In genomic region chr22:30948930-30949342, GRCh38 we compare ENCODE assay signal across 20 cellular contexts. TPM values are rescaled to one million over a fixed set of nuclear protein-coding genes. Genes with fewer than 3 reads are reported as not detected.
A peak's percentile ranks its signal among the peaks of the same experiment; 100 is the strongest.
DNase-seq lines count a peak whose midpoint lies in the region; ATAC-seq, FAIRE-seq and TF ChIP-seq lines count a peak whose summit lies in the region.
"Had no signal": no experiment of that assay in that cellular context is flagged by ENCODE, and none has a peak within 500 bp of the region (broad histone marks: within the 10 kb centered on the region; RNA-seq: fewer than 3 reads in every experiment).

No MANE protein-coding gene starts in this region.

- no peaks in the 10 kb centered on the region for H3K9me3 ChIP-seq in A549

- no peak overlapping the region for H3K23ac ChIP-seq in mesendoderm (ENCODE audit: low read length)

- peaks cover 72% of the 10 kb centered on the region for H3K36me3 ChIP-seq in brain microvascular endothelial cell (replicated peaks)
- peaks cover 39% of the 10 kb centered on the region for H3K36me3 ChIP-seq in mesendoderm (ENCODE audit: control insufficient read depth, insufficient read depth, low read length)

- H4K5ac ChIP-seq in mesendoderm (ENCODE audit: low read length): no peak overlapping the region

- H4K8ac ChIP-seq in mesendoderm (ENCODE audit: low read depth, low read length): no peak overlapping the region

- in situ Hi-C loops in brain microvascular endothelial cell (cut with HindIII; ENCODE audit: low pct_ligation_motif_present, low sequenced_read_pairs) (no loop called here), GM13976 (cut with MboI; ENCODE audit: low sequenced_read_pairs, unreplicated experiment) (no loop called here)

- no peak for TF ChIP-seq RAD21 in A549 (conservative IDR thresholded peaks at IDR 0.05 in 1 of 2, IDR thresholded peaks at IDR 0.05 in 1 of 2)

- H3K27ac ChIP-seq in A549 (no peak overlapping the region), brain microvascular endothelial cell (no peak overlapping the region), mesendoderm (ENCODE audit: low read depth, low read length) (no peak overlapping the region)
- H3K27ac ChIP-seq: parathyroid adenoma had no signal

- TF ChIP-seq CTCF in A549 (IDR thresholded peaks at IDR 0.05): no peak
- peak; percentile 21 for TF ChIP-seq CTCF in brain microvascular endothelial cell (IDR thresholded peaks at IDR 0.05; ENCODE audit: low read depth, low read length, missing control alignments)
- no peak for TF ChIP-seq CTCF in GM13976 (IDR thresholded peaks at IDR 0.05; ENCODE audit: borderline replicate concordance, control extremely low read depth, extremely low read depth, insufficient read depth, missing control alignments)

- TF ChIP-seq EP300 in A549 (IDR thresholded peaks at IDR 0.05): no peak

- H2BK120ac ChIP-seq in mesendoderm (ENCODE audit: low read depth, low read length): no peak overlapping the region

- no peak overlapping the region for H2AK5ac ChIP-seq in mesendoderm (ENCODE audit: low read length)

- ATAC-seq in A549 (peak; percentile 62 to 66; a peak in 5 of 6 replicates), HG02938 (IDR thresholded peaks at IDR 0.05; ENCODE audit: unreplicated experiment) (no peak)
- ATAC-seq: left cardiac atrium; stimulated activated memory B cell treated with anti-CD40 and anti-IgM and Interleukin-4, amounts not matched to agents 10 μg/mL and 1 μg/mL and 100 μg/mL, for 72 hours; T-helper 17 cell had no signal

- peaks cover 10% of the 10 kb centered on the region for H3K79me1 ChIP-seq in mesendoderm (ENCODE audit: low read length)

- no peak for TF ChIP-seq POLR2A in A549 (IDR thresholded peaks at IDR 0.05; ENCODE audit: low read length)

- H3K18ac ChIP-seq in mesendoderm (ENCODE audit: low read length): no peak overlapping the region

- no peak for FAIRE-seq in A549 (lab: Jason Lieb, UNC)
- FAIRE-seq: urothelium cell line had no signal

- no peak overlapping the region for H2BK5ac ChIP-seq in mesendoderm (ENCODE audit: low read length)

- H3K4me2 ChIP-seq in A549 (no peak overlapping the region), mesendoderm (ENCODE audit: low read length) (no peak overlapping the region)

- no peaks in the 10 kb centered on the region for H3K4me1 ChIP-seq in A549
- no peaks in the 10 kb centered on the region for H3K4me1 ChIP-seq in mesendoderm (ENCODE audit: control insufficient read depth, low read depth, low read length)

- H3K4me3 ChIP-seq in A549: no peak overlapping the region
- H3K4me3 ChIP-seq in brain microvascular endothelial cell (ENCODE audit: low read depth, low read length): no peak overlapping the region
- no peak overlapping the region for H3K4me3 ChIP-seq in mesendoderm (ENCODE audit: low read length)

- H3K4ac ChIP-seq in mesendoderm (ENCODE audit: low read depth, low read length): no peak overlapping the region

- no peak overlapping the region for H3K9ac ChIP-seq in mesendoderm (ENCODE audit: low read length)
- H3K9ac ChIP-seq: parathyroid adenoma had no signal

- POLR2A ChIA-PET in A549 (lab: Yijun Ruan, JAX): interaction anchor here (1.9 kb wide), 1 partner anchor 136 kb away, joined by 5 read pairs; no protein-coding TSS in a partner anchor

- H2BK15ac ChIP-seq in mesendoderm (replicated peaks; ENCODE audit: low read depth): no peak overlapping the region

- no peak overlapping the region for H3K56ac ChIP-seq in mesendoderm (ENCODE audit: low read length)

- no peaks in the 10 kb centered on the region for H3K79me2 ChIP-seq in mesendoderm (ENCODE audit: control insufficient read depth, insufficient read depth, low read length)
- H3K79me2 ChIP-seq: parathyroid adenoma had no signal

- H3K27me3 ChIP-seq in brain microvascular endothelial cell (replicated peaks) (no peaks in the 10 kb centered on the region), mesendoderm (ENCODE audit: insufficient read depth, low read length, poor library complexity) (no peaks in the 10 kb centered on the region)

- CTCF ChIA-PET in A549 (lab: Yijun Ruan, JAX): interaction anchor here (0.7 to 1.8 kb wide), 6 partner anchors 20 to 199 kb away, joined by 3 to 14 read pairs (median 4); partner anchors contain the start of genes MORC2 and TUG1

- peak in 1 of 2 experiments; percentile 8 for DNase-seq in A549 (ENCODE audit: low read depth in 1 of 2, low spot score in 1 of 2)
- peak; percentile 13 for DNase-seq in ELR (ENCODE audit: low read depth)
- no peak for DNase-seq in brain microvascular endothelial cell
- peak; percentile 23 for DNase-seq in mesendoderm
- no peak for DNase-seq in activated gamma-delta T cell (lab: John Stamatoyannopoulos, UW)
- no peak for DNase-seq in GM13976 (ENCODE audit: low spot score)
- no peak for DNase-seq in dermis blood vessel endothelial cell
- DNase-seq: activated CD4-positive, alpha-beta T cell treated with anti-CD3 and anti-CD28 coated beads for 1 hour; activated CD8-positive, alpha-beta memory T cell treated with anti-CD3 and anti-CD28 coated beads, Interleukin-2, amount 50 U/mL, for 4 hours; hippocampal formation; left cardiac atrium; NCI-H1092; NCI-H2171 treated with DMSO at 0.1 percent for 48 hours; NK-92 treated with Interleukin-12 subunit alpha and Interleukin-12 subunit beta, amount 100 ng/mL, for 24 hours; SHP77; T-helper 17 cell had no signal

- WGBS in A549 (ENCODE audit: missing lambda C conversion rate): 83% methylated on average over 2 of the region's 3 CpGs
- WGBS in mesendoderm (ENCODE audit: extremely low coverage, insufficient coverage, low lambda C conversion rate): 100% methylated on average over 2 of the region's 3 CpGs

TF ChIP-seq in A549, 52 proteins besides CTCF, POLR2A, EP300 and RAD21:
- TF ChIP-seq EHF (CRISPR knock-in tag; IDR thresholded peaks at IDR 0.05): no peak
- no peak for TF ChIP-seq MAZ (IDR thresholded peaks at IDR 0.05; ENCODE audit: borderline replicate concordance, low read depth, low read length)
- no peak for TF ChIP-seq RARB (CRISPR knock-in tag; IDR thresholded peaks at IDR 0.05)
- TF ChIP-seq JUN (IDR thresholded peaks at IDR 0.05): no peak
- TF ChIP-seq FOSL2 (IDR thresholded peaks at IDR 0.05): no peak
- no peak for TF ChIP-seq FOSL2 (CRISPR knock-in tag; IDR thresholded peaks at IDR 0.05)
- no peak for TF ChIP-seq REST (IDR thresholded peaks at IDR 0.05)
- no peak for TF ChIP-seq EHMT2 (IDR thresholded peaks at IDR 0.05; ENCODE audit: low read depth)
- TF ChIP-seq HOXB13 (CRISPR knock-in tag; IDR thresholded peaks at IDR 0.05; ENCODE audit: low read depth): no peak

RNA-seq across cellular contexts. Expression of gene MORC2, which starts 19.6 kb away (rescaled TPM):
- polyA plus RNA-seq in A549 (2011; rRNA removed): 16.0 and 28.1 TPM in 2 replicates
- 7.2 and 7.9 TPM in 2 replicates for polyA plus RNA-seq in A549 (2012; cell fraction: cytosol; rRNA removed)
- polyA plus RNA-seq in A549 (2012; cell fraction: nucleus; rRNA removed): 15.2 and 19.3 TPM in 2 replicates
- polyA plus RNA-seq in A549 (2017; fragmentation: RNase III; extraction: RNeasy Plus Mini Kit Qiagen cat#74134 plus additional on column Dnase treatment): 14.8 to 18.0 TPM (median 16.6 TPM) in 3 replicates
- 34.1 and 35.4 TPM in 2 replicates for polyA minus RNA-seq in A549 (2011; rRNA and poly(A)+ RNA removed)
- polyA plus RNA-seq in mesendoderm (2013, experiment 1 of 2): 48.8 TPM
- 45.1 TPM for polyA plus RNA-seq in mesendoderm (2013, experiment 2 of 2)
- total RNA-seq in dermis blood vessel endothelial cell: 16.5 and 28.1 TPM in 2 replicates

RNA-seq across cellular contexts. Expression of gene TUG1, which starts 20.1 kb away (rescaled TPM):
- polyA plus RNA-seq in A549 (2011; rRNA removed) (104 and 120 TPM in 2 replicates), A549 (2017; fragmentation: RNase III; extraction: RNeasy Plus Mini Kit Qiagen cat#74134 plus additional on column Dnase treatment) (29.9 to 33.5 TPM (median 32.1 TPM) in 3 replicates)
- 21.6 and 23.3 TPM in 2 replicates for polyA plus RNA-seq in A549 (2012; cell fraction: cytosol; rRNA removed)
- 33.7 and 46.6 TPM in 2 replicates for polyA plus RNA-seq in A549 (2012; cell fraction: nucleus; rRNA removed)
- polyA minus RNA-seq in A549 (2011; rRNA and poly(A)+ RNA removed): 32.3 and 34.6 TPM in 2 replicates
- 93.2 TPM for polyA plus RNA-seq in mesendoderm (2013, experiment 1 of 2)
- polyA plus RNA-seq in mesendoderm (2013, experiment 2 of 2): 92.9 TPM
- total RNA-seq in dermis blood vessel endothelial cell: 45.8 and 66.9 TPM in 2 replicates

Comparison
In these comparisons a context has a peak if more than half of its experiments do, and no peak if none do; other contexts are left out.
1. DNase-seq: peak in ELR (single experiment) and mesendoderm (single experiment); none in brain microvascular endothelial cell (single experiment), activated gamma-delta T cell (single experiment), GM13976 (single experiment) and dermis blood vessel endothelial cell (single experiment).